ENCODE assay signal across 8 cellular contexts in the genomic region with DNA sequence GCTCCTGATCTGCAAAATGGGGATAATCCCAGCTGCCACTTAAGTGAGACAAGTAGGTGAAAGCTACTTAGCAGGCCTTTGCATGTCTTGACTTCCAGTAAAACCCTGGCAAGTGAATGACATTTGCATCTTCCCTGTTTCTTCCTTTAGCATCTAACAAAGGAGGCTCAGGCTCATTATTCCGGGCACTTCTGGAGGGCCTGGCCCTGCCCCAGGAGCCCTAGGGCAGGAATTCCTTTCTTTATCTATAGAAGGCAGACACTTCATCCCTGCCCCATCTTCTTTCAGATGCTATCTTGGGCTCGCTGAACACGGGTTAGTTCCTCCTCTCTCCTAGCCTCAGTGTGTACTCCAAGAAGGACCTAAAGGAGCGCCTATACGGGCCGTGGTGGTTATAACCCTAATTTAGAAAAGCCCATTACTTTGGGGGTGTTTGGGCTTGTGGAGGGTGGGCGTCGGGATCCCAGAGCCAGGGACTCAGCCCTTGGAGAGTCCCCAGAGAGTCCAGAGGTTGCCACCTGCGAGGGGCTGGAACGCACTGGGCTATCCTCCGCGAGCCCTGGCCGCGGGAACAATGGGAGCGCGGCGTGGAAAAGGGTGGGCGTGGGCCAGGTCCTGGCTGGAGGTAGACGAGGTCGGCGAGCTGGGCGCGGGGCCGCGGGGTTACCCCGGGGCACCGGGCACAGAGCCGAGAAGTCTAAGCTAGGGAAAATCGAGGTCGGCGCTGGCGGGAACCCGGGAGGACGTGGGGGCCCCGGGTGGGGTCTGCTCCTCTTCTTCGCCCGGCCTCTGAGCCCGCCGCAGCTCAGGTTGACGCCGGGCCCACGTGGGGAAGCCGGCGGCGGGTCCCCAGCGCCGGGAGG.
DNase-seq lines count a peak whose midpoint lies in the region; ATAC-seq and TF ChIP-seq lines count a peak whose summit lies in the region.

No MANE protein-coding gene starts in this region.

- CTCF ChIA-PET in RWPE1 (lab: Yijun Ruan, JAX): interaction anchor here (1.3 to 1.6 kb wide), 3 partner anchors 47 to 101 kb away, joined by 5 to 10 read pairs (median 5); no protein-coding TSS in a partner anchor

- intact Hi-C loops in esophagus muscularis mucosa (cut with DNase I): no loop called here

- no peaks in the 10 kb centered on the region for H3K36me3 ChIP-seq in esophagus muscularis mucosa
- H3K36me3 ChIP-seq in parathyroid adenoma (ENCODE audit: control insufficient read depth, insufficient read depth, low read length): no peaks in the 10 kb centered on the region

- DNase-seq in EL (peak; percentile 18), RWPE1 (ENCODE audit: low spot score) (no peak), esophagus muscularis mucosa (ENCODE audit: extremely low spot score) (no peak), NCI-H2107 (lab: John Stamatoyannopoulos, UW) (no peak), NCI-H2171 treated with DMSO at 0.1 percent for 48 hours (lab: John Stamatoyannopoulos, UW) (no peak), T1000 (lab: John Stamatoyannopoulos, UW) (no peak)

- no peak for TF ChIP-seq EP300 in esophagus muscularis mucosa (IDR thresholded peaks at IDR 0.05)

- peak overlapping the region; percentile 63 to 73 (median 68) for H3K4me3 ChIP-seq in esophagus muscularis mucosa
- H3K4me3 ChIP-seq in parathyroid adenoma (ENCODE audit: low read depth, low read length): peak overlapping the region; percentile 42

- TF ChIP-seq CTCF in RWPE1 (conservative IDR thresholded peaks at IDR 0.05; ENCODE audit: low read depth) (no peak), esophagus muscularis mucosa (IDR thresholded peaks at IDR 0.05) (no peak), parathyroid adenoma (IDR thresholded peaks at IDR 0.05) (no peak)

- no peak overlapping the region for H3K9ac ChIP-seq in parathyroid adenoma

- 39% methylated on average over 13 of the region's 47 CpGs for WGBS in esophagus muscularis mucosa

- peak overlapping the region; percentile 98 for H3K4me2 ChIP-seq in parathyroid adenoma (ENCODE audit: low read length)

- H3K4me1 ChIP-seq in esophagus muscularis mucosa (peaks cover 9 to 34% (median 32%) of the 10 kb centered on the region in 4 donors), parathyroid adenoma (peaks cover 16% of the 10 kb centered on the region)

- H3K27ac ChIP-seq in RWPE1 (peak overlapping the region; percentile 84), esophagus muscularis mucosa (replicated peaks in 1 of 4) (peak overlapping the region; percentile 30 to 59 (median 35)), parathyroid adenoma (no peak overlapping the region)

- POLR2A ChIA-PET in RWPE1 (lab: Yijun Ruan, JAX; ENCODE audit: low non-redundant PET): no interaction called here

- no peak for ATAC-seq in GM18511 (IDR thresholded peaks at IDR 0.05; ENCODE audit: unreplicated experiment)

- H2AFZ ChIP-seq in parathyroid adenoma: peak overlapping the region; percentile 87

- H3K9me3 ChIP-seq in esophagus muscularis mucosa: no peaks in the 10 kb centered on the region
- no peaks in the 10 kb centered on the region for H3K9me3 ChIP-seq in parathyroid adenoma (ENCODE audit: control insufficient read depth, low read length)

- no peak for TF ChIP-seq POLR2A in esophagus muscularis mucosa (IDR thresholded peaks at IDR 0.05; ENCODE audit: low read depth)

- peaks cover 0 to 54% (median 8%) of the 10 kb centered on the region in 4 donors for H3K27me3 ChIP-seq in esophagus muscularis mucosa
- no peaks in the 10 kb centered on the region for H3K27me3 ChIP-seq in parathyroid adenoma (ENCODE audit: control insufficient read depth, insufficient read depth, low read length)

- no peaks in the 10 kb centered on the region for H3K79me2 ChIP-seq in parathyroid adenoma
